ENCODE assay signal across 13 cellular contexts in the genomic region with DNA sequence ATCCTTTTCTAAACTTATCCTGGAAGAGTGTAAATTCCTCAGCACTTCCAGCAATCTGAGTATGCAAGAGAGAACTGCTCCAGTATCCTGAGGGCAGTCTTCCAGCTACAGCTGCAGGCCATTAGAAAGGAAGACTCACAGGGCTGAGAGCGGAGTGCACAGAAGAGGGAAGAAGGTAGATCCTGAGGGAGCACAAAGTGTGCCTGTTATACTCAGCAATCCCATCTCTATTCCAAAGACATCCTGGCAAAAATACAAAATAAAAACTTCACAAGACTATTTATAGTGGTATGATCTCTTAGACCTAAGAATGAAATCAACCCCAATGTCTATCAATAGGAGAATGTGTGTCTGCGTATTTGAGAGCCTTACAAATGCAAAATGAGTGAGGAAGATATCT.
"Had no signal": no experiment of that assay in that cellular context is flagged by ENCODE, and none has a peak within 500 bp of the region (broad histone marks: within the 10 kb centered on the region; RNA-seq: fewer than 3 reads in every experiment).

No MANE protein-coding gene starts in this region.

- H3K4me3 ChIP-seq: pancreas had no signal

- ATAC-seq: effector memory CD8-positive, alpha-beta T cell; left lobe of liver; pancreas had no signal

- DNase-seq: activated CD4-positive, alpha-beta T cell treated with anti-CD3 and anti-CD28 coated beads for 48 hours; activated CD8-positive, alpha-beta memory T cell treated with anti-CD3 and anti-CD28 coated beads for 24 hours; activated naive CD4-positive, alpha-beta T cell treated with anti-CD3 and anti-CD28 coated beads, Interleukin-2, amount 50 U/mL, for 16 hours; activated T-cell treated with anti-CD3 and anti-CD28 coated beads for 4 hours; effector memory CD8-positive, alpha-beta T cell; glutamatergic neuron; mesenchymal stem cell; pancreas; retina; stimulated activated CD4-positive, alpha-beta T cell treated with anti-CD3 and anti-CD28 coated beads, Interleukin-1b, Interleukin-23, amount 100 ng/mL, for 48 hours; stimulated activated naive CD4-positive, alpha-beta T cell; trophoblast cell had no signal
